Comparison of ENCODE assay signal across 29 cellular contexts in genomic region chr6:8552023-8552422, GRCh38.
"Had no signal": no experiment of that assay in that cellular context is flagged by ENCODE, and none has a peak within 500 bp of the region (broad histone marks: within the 10 kb centered on the region; RNA-seq: fewer than 3 reads in every experiment).

No MANE protein-coding gene starts in this region.

- H3K9me3 ChIP-seq: colonic mucosa, esophagus squamous epithelium, gastrocnemius medialis, heart right ventricle, left lung, lower lobe of right lung, mucosa of descending colon had no signal

- H3K4me3 ChIP-seq: colonic mucosa, esophagus squamous epithelium, gastrocnemius medialis, heart right ventricle, left lung, lower lobe of right lung, mucosa of descending colon had no signal

- H3K27me3 ChIP-seq: colonic mucosa, esophagus squamous epithelium, gastrocnemius medialis, heart right ventricle, left lung had no signal

- H3K4me3 Mint-ChIP-seq: dendritic cell treated with granulocyte-macrophage colony-stimulating factor and Interleukin-4, amounts not matched to agents 40 ng/mL and 50 ng/mL, for 4 days; effector memory CD8-positive, alpha-beta T cell; endodermal cell; immature natural killer cell; mesothelial cell of epicardium; naive B cell had no signal

- H3K4me1 Mint-ChIP-seq: endodermal cell, immature natural killer cell, naive B cell had no signal

- H3K9me3 Mint-ChIP-seq: dendritic cell treated with granulocyte-macrophage colony-stimulating factor and Interleukin-4, amounts not matched to agents 40 ng/mL and 50 ng/mL, for 4 days; effector memory CD8-positive, alpha-beta T cell; endodermal cell; mesothelial cell of epicardium; naive B cell had no signal

- H3K27ac Mint-ChIP-seq: dendritic cell treated with granulocyte-macrophage colony-stimulating factor and Interleukin-4, amounts not matched to agents 40 ng/mL and 50 ng/mL, for 4 days; effector memory CD8-positive, alpha-beta T cell; endodermal cell; immature natural killer cell; mesothelial cell of epicardium; naive B cell had no signal

- ATAC-seq: effector memory CD8-positive, alpha-beta T cell; esophagus mucosa; gastrocnemius medialis; heart right ventricle; left cardiac atrium; left lung; left ventricle myocardium superior; lower lobe of right lung; mucosa of descending colon had no signal

- H3K27me3 Mint-ChIP-seq: dendritic cell treated with granulocyte-macrophage colony-stimulating factor and Interleukin-4, amounts not matched to agents 40 ng/mL and 50 ng/mL, for 4 days; effector memory CD8-positive, alpha-beta T cell had no signal

- FAIRE-seq: endometrium, islet of Langerhans, keratinocyte had no signal

- H3K36me3 ChIP-seq: colonic mucosa, esophagus squamous epithelium, gastrocnemius medialis, heart right ventricle, left lung, lower lobe of right lung had no signal

- DNase-seq: colonic mucosa; cortex of kidney; effector CD8-positive, alpha-beta T cell; effector memory CD8-positive, alpha-beta T cell; endodermal cell; erythroblast; esophagus squamous epithelium; foreskin fibroblast; foreskin melanocyte; gastrocnemius medialis; glutamatergic neuron; head of caudate nucleus; heart right ventricle; hippocampal formation; immature natural killer cell; left cardiac atrium; left lung; left ventricle myocardium superior; lower lobe of right lung; mesenchymal stem cell; mucosa of descending colon; naive B cell had no signal

- H3K27ac ChIP-seq: colonic mucosa, epithelial cell of prostate, esophagus squamous epithelium, gastrocnemius medialis, heart right ventricle, left lung, lower lobe of right lung had no signal

- H3K4me1 ChIP-seq: colonic mucosa, esophagus squamous epithelium, left lung had no signal

- H3K36me3 Mint-ChIP-seq: immature natural killer cell, mesothelial cell of epicardium, naive B cell had no signal
